ENCODE assay signal across 24 cellular contexts in the genomic region with DNA sequence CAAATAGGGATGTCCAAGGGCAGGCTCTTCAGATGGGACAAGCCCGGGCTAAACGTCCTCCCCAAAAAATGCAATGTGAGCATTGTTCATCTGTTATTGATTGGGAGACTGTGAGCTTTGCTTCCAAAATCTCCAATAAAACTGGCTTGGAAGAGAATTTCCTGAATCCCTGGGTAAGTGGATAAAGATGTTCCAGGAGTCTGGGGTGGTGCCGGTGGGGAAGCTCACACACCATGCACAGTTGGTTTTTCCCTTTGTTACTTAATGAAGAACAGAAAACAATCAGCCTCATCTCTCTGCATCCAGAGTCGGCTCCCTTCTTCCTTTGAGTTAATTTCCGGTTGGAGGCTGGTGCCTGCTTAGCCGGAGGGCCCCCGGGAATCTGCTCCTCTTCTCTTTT.
"Had no signal": no experiment of that assay in that cellular context is flagged by ENCODE, and none has a peak within 500 bp of the region (broad histone marks: within the 10 kb centered on the region; RNA-seq: fewer than 3 reads in every experiment).

No MANE protein-coding gene starts in this region.

- H3K27me3 ChIP-seq: ovary, thyroid gland, upper lobe of left lung had no signal

- H3K9me3 ChIP-seq: esophagus muscularis mucosa, gastrocnemius medialis, left ventricle myocardium inferior, ovary, sigmoid colon, thyroid gland, upper lobe of left lung had no signal

- ATAC-seq: gastrocnemius medialis; stimulated activated effector memory CD8-positive, alpha-beta T cell treated with anti-CD3 and anti-CD28 coated beads, Interleukin-12 subunit alpha, Interleukin-12 subunit beta, amount 100 ng/mL, for 72 hours; stimulated activated naive CD8-positive, alpha-beta T cell treated with anti-CD3 and anti-CD28 coated beads, Interleukin-15, amount 100 ng/mL, for 72 hours had no signal

- H3K4me1 ChIP-seq: esophagus muscularis mucosa, gastrocnemius medialis, left ventricle myocardium inferior, sigmoid colon, thyroid gland, upper lobe of left lung had no signal

- DNase-seq: activated CD4-positive, alpha-beta T cell treated with anti-CD3 and anti-CD28 coated beads for 4 hours; activated CD4-positive, alpha-beta T cell treated with anti-CD3 and anti-CD28 coated beads, Interleukin-2, amount 50 U/mL, for 48 hours; activated CD8-positive, alpha-beta memory T cell treated with anti-CD3 and anti-CD28 coated beads for 24 hours; activated effector memory CD4-positive, alpha-beta T cell treated with Interleukin-2 at 50 U/mL for 16 hours; activated naive CD4-positive, alpha-beta T cell treated with Interleukin-2 at 50 U/mL for 16 hours; anterior cingulate cortex; dermis blood vessel endothelial cell; effector CD4-positive, alpha-beta T cell; gastrocnemius medialis; glutamatergic neuron; left ventricle myocardium inferior; ovary; retina; sigmoid colon; small intestine; stimulated activated CD4-positive, alpha-beta T cell treated with anti-CD3 and anti-CD28 coated beads, Interleukin-4, amount 100 ng/mL, for 24 hours; stimulated activated naive CD8-positive, alpha-beta T cell treated with anti-CD3 and anti-CD28 coated beads, Interleukin-15, amount 100 ng/mL, for 72 hours; T-helper 9 cell; thyroid gland; upper lobe of left lung had no signal

- H3K36me3 ChIP-seq: esophagus muscularis mucosa, gastrocnemius medialis, left ventricle myocardium inferior, ovary, sigmoid colon, thyroid gland, upper lobe of left lung had no signal

- H3K4me3 ChIP-seq: esophagus muscularis mucosa, gastrocnemius medialis, left ventricle myocardium inferior, lung, ovary, sigmoid colon, thyroid gland, upper lobe of left lung had no signal

- H3K27ac ChIP-seq: esophagus muscularis mucosa, gastrocnemius medialis, left ventricle myocardium inferior, ovary, sigmoid colon, thyroid gland, upper lobe of left lung, VCaP had no signal
